ENCODE assay signal across 1 cellular context in genomic region chr2:85711578-85712060, GRCh38.
TF ChIP-seq lines count a peak whose summit lies in the region.

No MANE protein-coding gene starts in this region.

TF ChIP-seq in K562, 482 proteins besides CTCF, POLR2A, EP300 and RAD21:
- peak; percentile 22; the same call in 1 of the 2 replicates for TF ChIP-seq PKNOX1 (IDR thresholded peaks at IDR 0.05)
- TF ChIP-seq TCFL5 (CRISPR knock-in tag; conservative IDR thresholded peaks at IDR 0.05), result no peak
